ENCODE assay signal across 8 cellular contexts in genomic region chr2:103161456-103162289, GRCh38.
DNase-seq lines count a peak whose midpoint lies in the region; ATAC-seq and TF ChIP-seq lines count a peak whose summit lies in the region.

No MANE protein-coding gene starts in this region.

- no peaks in the 10 kb centered on the region for H3K27me3 ChIP-seq in cardiac muscle cell

- H3K27ac ChIP-seq in cardiac muscle cell = no peak overlapping the region
- H3K27ac ChIP-seq in VCaP = peak overlapping the region; percentile 36; the same call in 1 of the 2 replicates

- H3K9me3 ChIP-seq in cardiac muscle cell (ENCODE audit: low read depth) = no peaks in the 10 kb centered on the region

- no peaks in the 10 kb centered on the region for H3K36me3 ChIP-seq in cardiac muscle cell

- DNase-seq in cardiac muscle cell (ENCODE audit: low read depth in 1 of 2, low spot score in 1 of 2) (peak; percentile 61 to 76), left ventricle myocardium superior (no peak), NCI-H2029 (lab: John Stamatoyannopoulos, UW) (peak; percentile 0), hepatic stellate cell (ENCODE audit: low spot score) (peak; percentile 19)
- DNase-seq in stimulated activated CD8-positive, alpha-beta memory T cell treated with anti-CD3 and anti-CD28 coated beads, Interleukin-4, amount 100 ng/mL, for 48 hours = peak; percentile 23

- no peaks in the 10 kb centered on the region for H3K4me1 ChIP-seq in cardiac muscle cell (ENCODE audit: low read depth)

- H3K4me3 ChIP-seq in cardiac muscle cell = no peak overlapping the region

- intact Hi-C loops in left ventricle myocardium superior (cut with micrococcal nuclease) = no loop called here

- TF ChIP-seq CTCF in cardiac muscle cell (IDR thresholded peaks at IDR 0.05; ENCODE audit: low read depth, low read length) = peak; percentile 75
- TF ChIP-seq CTCF in VCaP (conservative IDR thresholded peaks at IDR 0.05) = peak; percentile 89

- no peak for ATAC-seq in left ventricle myocardium superior
- ATAC-seq in HG02623 (IDR thresholded peaks at IDR 0.05; ENCODE audit: unreplicated experiment) = peak; percentile 70
- no peak for ATAC-seq in HG03442 (IDR thresholded peaks at IDR 0.05; ENCODE audit: unreplicated experiment)
